Comparison of ENCODE assay signal across 8 cellular contexts in genomic region chr1:41416552-41417334, GRCh38. TPM values are rescaled to one million over a fixed set of nuclear protein-coding genes. Genes with fewer than 3 reads are reported as not detected.
A peak's percentile ranks its signal among the peaks of the same experiment; 100 is the strongest.
DNase-seq lines count a peak whose midpoint lies in the region; ATAC-seq and TF ChIP-seq lines count a peak whose summit lies in the region.

No MANE protein-coding gene starts in this region.

- TF ChIP-seq CTCF in NB4 (IDR thresholded peaks at IDR 0.05; ENCODE audit: low read depth, low read length) (peak; percentile 87), right atrium auricular region (IDR thresholded peaks at IDR 0.05) (peak; percentile 94 to 95)

- H3K4me1 ChIP-seq in right atrium auricular region: peaks cover 0 to 24% of the 10 kb centered on the region in 2 donors

- no peaks in the 10 kb centered on the region for H3K27me3 ChIP-seq in right atrium auricular region

- DNase-seq in GM03348 (ENCODE audit: low spot score): peak; percentile 92
- peak; percentile 69 for DNase-seq in NB4 (ENCODE audit: low read depth)
- DNase-seq in T follicular helper cell (ENCODE audit: low read depth): peak; percentile 36
- peak; percentile 49 for DNase-seq in amniotic stem cell (lab: John Stamatoyannopoulos, UW)
- DNase-seq in right atrium auricular region (ENCODE audit: low spot score): no peak
- peak; percentile 24 for DNase-seq in skeletal muscle cell (ENCODE audit: low read depth)

- no peak overlapping the region for H3K27ac ChIP-seq in right atrium auricular region

- no peaks in the 10 kb centered on the region for H3K9me3 ChIP-seq in right atrium auricular region

- no peak overlapping the region for H3K4me3 ChIP-seq in NB4 (ENCODE audit: low read depth, low read length)
- no peak overlapping the region for H3K4me3 ChIP-seq in right atrium auricular region
- H3K4me3 ChIP-seq in skeletal muscle cell (ENCODE audit: low read depth, low read length): no peak overlapping the region

- ATAC-seq in HG03095 (IDR thresholded peaks at IDR 0.05; ENCODE audit: unreplicated experiment) (no peak), GM18873 (IDR thresholded peaks at IDR 0.05; ENCODE audit: low FRiP score, unreplicated experiment) (no peak)

- TF ChIP-seq POLR2A in NB4 (IDR thresholded peaks at IDR 0.05; ENCODE audit: extremely low read depth, insufficient read length): no peak

- H3K36me3 ChIP-seq in right atrium auricular region: no peaks in the 10 kb centered on the region

RNA-seq across cellular contexts. Expression of gene FOXO6, which starts 55.5 kb away (rescaled TPM):
- 1 to 10 TPM; 1.4 to 1.9 TPM for total RNA-seq in right atrium auricular region
